Comparison of ENCODE assay signal across 23 cellular contexts in genomic region chr10:94288361-94289116, GRCh38.
"Had no signal": no experiment of that assay in that cellular context is flagged by ENCODE, and none has a peak within 500 bp of the region (broad histone marks: within the 10 kb centered on the region; RNA-seq: fewer than 3 reads in every experiment).

No MANE protein-coding gene starts in this region.

- H3K79me2 ChIP-seq: parathyroid adenoma had no signal

- H3K27me3 ChIP-seq: body of pancreas, colonic mucosa, heart left ventricle, sigmoid colon, tibial artery had no signal

- H3K36me3 Mint-ChIP-seq: activated CD8-positive, alpha-beta memory T cell treated with anti-CD3 and anti-CD28 coated beads, Interleukin-2, amount 10 ng/mL, durations not matched to agents 7 days and 5 days; immature natural killer cell; T-cell had no signal

- H3K4me1 ChIP-seq: body of pancreas, colonic mucosa, parathyroid adenoma had no signal

- H3K9me3 Mint-ChIP-seq: activated CD4-positive, alpha-beta memory T cell treated with anti-CD3 and anti-CD28 coated beads, Interleukin-2, amount 10 ng/mL, durations not matched to agents 7 days and 5 days; activated naive CD4-positive, alpha-beta T cell treated with anti-CD3 and anti-CD28 coated beads for 36 hours; activated T-helper 17 cell treated with anti-CD3 and anti-CD28 coated beads, Interleukin-2, amount 50 U/mL, for 72 hours; immature natural killer cell; neural crest cell; T-cell had no signal

- H2AFZ ChIP-seq: parathyroid adenoma had no signal

- ATAC-seq: activated CD8-positive, alpha-beta memory T cell treated with anti-CD3 and anti-CD28 coated beads, Interleukin-2, amount 10 ng/mL, durations not matched to agents 7 days and 5 days; activated T-helper 17 cell treated with anti-CD3 and anti-CD28 coated beads, Interleukin-2, amount 50 U/mL, for 72 hours; body of pancreas; heart left ventricle; stimulated activated naive CD8-positive, alpha-beta T cell treated with anti-CD3 and anti-CD28 coated beads, Interleukin-15, Interleukin-2, amounts not matched to agents 100 U/mL and 50 U/mL, for 24 hours; T-cell had no signal

- H3K9me3 ChIP-seq: body of pancreas, colonic mucosa, heart left ventricle, left ventricle myocardium inferior, sigmoid colon, tibial artery had no signal

- DNase-seq: activated CD4-positive, alpha-beta memory T cell treated with anti-CD3 and anti-CD28 coated beads, Interleukin-2, amount 10 ng/mL, durations not matched to agents 7 days and 5 days; activated CD4-positive, alpha-beta T cell treated with anti-CD3 and anti-CD28 coated beads for 48 hours; activated CD4-positive, CD25-positive, alpha-beta regulatory T cell; activated CD8-positive, alpha-beta memory T cell treated with anti-CD3 and anti-CD28 coated beads, Interleukin-2, amount 10 ng/mL, durations not matched to agents 7 days and 5 days; activated naive CD4-positive, alpha-beta T cell treated with anti-CD3 and anti-CD28 coated beads for 36 hours; activated T-cell treated with anti-CD3 and anti-CD28 coated beads, Interleukin-2, amount 50 U/mL, for 1 hour; body of pancreas; colonic mucosa; foreskin melanocyte; heart left ventricle; immature natural killer cell; kidney glomerular epithelial cell; left ventricle myocardium inferior; mammary epithelial cell; sigmoid colon; stimulated activated CD4-positive, alpha-beta T cell treated with anti-CD3 and anti-CD28 coated beads, Interleukin-4, amount 100 ng/mL, for 4 hours; stimulated activated naive CD8-positive, alpha-beta T cell treated with anti-CD3 and anti-CD28 coated beads, Interleukin-15, Interleukin-2, amounts not matched to agents 100 U/mL and 50 U/mL, for 24 hours; substantia nigra; T-cell; tibial artery had no signal

- H3K27ac Mint-ChIP-seq: activated CD4-positive, alpha-beta memory T cell treated with anti-CD3 and anti-CD28 coated beads, Interleukin-2, amount 10 ng/mL, durations not matched to agents 7 days and 5 days; activated CD8-positive, alpha-beta memory T cell treated with anti-CD3 and anti-CD28 coated beads, Interleukin-2, amount 10 ng/mL, durations not matched to agents 7 days and 5 days; activated naive CD4-positive, alpha-beta T cell treated with anti-CD3 and anti-CD28 coated beads for 36 hours; activated T-helper 17 cell treated with anti-CD3 and anti-CD28 coated beads, Interleukin-2, amount 50 U/mL, for 72 hours; immature natural killer cell; T-cell had no signal

- H3K27ac ChIP-seq: body of pancreas, colonic mucosa, heart left ventricle, left ventricle myocardium inferior, parathyroid adenoma, sigmoid colon, tibial artery had no signal

- H3K4me3 Mint-ChIP-seq: activated CD4-positive, alpha-beta memory T cell treated with anti-CD3 and anti-CD28 coated beads, Interleukin-2, amount 10 ng/mL, durations not matched to agents 7 days and 5 days; activated CD8-positive, alpha-beta memory T cell treated with anti-CD3 and anti-CD28 coated beads, Interleukin-2, amount 10 ng/mL, durations not matched to agents 7 days and 5 days; activated naive CD4-positive, alpha-beta T cell treated with anti-CD3 and anti-CD28 coated beads for 36 hours; activated T-helper 17 cell treated with anti-CD3 and anti-CD28 coated beads, Interleukin-2, amount 50 U/mL, for 72 hours; immature natural killer cell; neural crest cell; T-cell had no signal

- H3K4me3 ChIP-seq: body of pancreas, colonic mucosa, heart left ventricle, left ventricle myocardium inferior, sigmoid colon, tibial artery had no signal

- H3K4me1 Mint-ChIP-seq: activated T-helper 17 cell treated with anti-CD3 and anti-CD28 coated beads, Interleukin-2, amount 50 U/mL, for 72 hours; immature natural killer cell; T-cell had no signal
